23 cellular contexts compared by ENCODE assay signal in the genomic region with DNA sequence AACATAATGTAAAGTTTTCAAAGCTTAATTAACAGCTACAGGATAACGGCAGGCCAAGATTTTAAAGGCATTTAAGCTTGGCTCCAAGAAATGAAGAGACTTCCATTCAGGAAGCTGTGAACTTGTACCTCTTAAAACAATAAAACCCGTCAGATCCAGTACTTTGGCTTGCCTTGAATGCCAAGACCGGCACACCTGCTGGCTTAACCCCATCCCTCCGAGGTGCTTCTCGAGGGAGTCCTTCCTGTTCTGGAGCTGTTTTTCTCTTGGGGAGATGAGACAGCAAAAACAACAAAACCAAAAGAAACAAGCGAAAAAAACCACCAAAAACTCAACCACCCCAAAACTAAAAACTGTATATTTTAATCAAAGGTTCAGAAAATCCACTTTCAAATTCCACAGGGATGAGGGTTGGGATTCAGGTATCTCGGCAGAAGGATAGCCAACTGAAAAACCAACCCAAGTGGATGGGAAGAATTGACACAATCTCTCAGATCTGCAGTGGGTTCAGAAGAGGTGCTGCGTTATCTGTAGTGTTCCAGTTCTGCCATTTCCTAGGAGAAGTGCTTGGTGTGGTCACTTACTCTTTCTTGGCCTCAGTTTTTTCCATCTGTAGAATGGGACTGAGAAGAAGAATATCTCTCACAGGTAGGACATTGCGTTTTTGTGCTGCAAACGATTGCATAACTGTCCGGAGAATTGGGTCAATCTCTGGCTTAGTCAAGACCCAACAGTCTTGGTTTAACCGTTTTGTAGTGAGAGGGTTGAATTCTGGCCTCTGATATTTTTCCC.
DNase-seq lines count a peak whose midpoint lies in the region; ATAC-seq and TF ChIP-seq lines count a peak whose summit lies in the region.
"Had no signal": no experiment of that assay in that cellular context is flagged by ENCODE, and none has a peak within 500 bp of the region (broad histone marks: within the 10 kb centered on the region; RNA-seq: fewer than 3 reads in every experiment).

No MANE protein-coding gene starts in this region.

- H3K4me1 ChIP-seq in Loucy (ENCODE audit: insufficient read depth, low read length, poor library complexity, severe bottlenecking) (peaks cover 15% of the 10 kb centered on the region), esophagus muscularis mucosa (peaks cover 7 to 17% (median 17%) of the 10 kb centered on the region in 4 donors)

- TF ChIP-seq CTCF in Loucy (conservative IDR thresholded peaks at IDR 0.05; ENCODE audit: low read length) (no peak), esophagus muscularis mucosa (IDR thresholded peaks at IDR 0.05) (no peak)

- H3K4me1 Mint-ChIP-seq in activated CD4-positive, alpha-beta T cell treated with anti-CD3 and anti-CD28 coated beads, Interleukin-2, amount 10 ng/mL, durations not matched to agents 24 days and 14 days = peaks cover 15% of the 10 kb centered on the region
- peaks cover 12% of the 10 kb centered on the region for H3K4me1 Mint-ChIP-seq in activated CD4-positive, alpha-beta T cell treated with anti-CD3 and anti-CD28 coated beads for 36 hours
- peaks cover 19% of the 10 kb centered on the region for H3K4me1 Mint-ChIP-seq in activated CD4-positive, alpha-beta memory T cell treated with anti-CD3 and anti-CD28 coated beads, Interleukin-2, amount 10 ng/mL, durations not matched to agents 7 days and 5 days

- TF ChIP-seq EP300 in esophagus muscularis mucosa (IDR thresholded peaks at IDR 0.05) = no peak

- no peaks in the 10 kb centered on the region for H3F3A ChIP-seq in Loucy (ENCODE audit: low read depth)

- H3K9me2 ChIP-seq in Loucy (replicated peaks; ENCODE audit: low read depth, low read length) = no peaks in the 10 kb centered on the region

- no peak overlapping the region for H3K27ac ChIP-seq in esophagus muscularis mucosa (replicated peaks in 1 of 4)
- H3K27ac ChIP-seq: dorsolateral prefrontal cortex, neutrophil had no signal

- H3K36me3 ChIP-seq in Loucy (ENCODE audit: insufficient read depth, low read length) (no peaks in the 10 kb centered on the region), esophagus muscularis mucosa (no peaks in the 10 kb centered on the region)
- H3K36me3 ChIP-seq: neutrophil had no signal

- 57% methylated on average over 12 of the region's 12 CpGs for WGBS in esophagus muscularis mucosa

- no peak for DNase-seq in activated CD4-positive, alpha-beta T cell treated with anti-CD3 and anti-CD28 coated beads, Interleukin-2, amount 10 ng/mL, durations not matched to agents 24 days and 14 days
- DNase-seq in activated CD4-positive, alpha-beta T cell treated with anti-CD3 and anti-CD28 coated beads for 36 hours = no peak
- DNase-seq in esophagus muscularis mucosa (ENCODE audit: extremely low spot score) = peak; percentile 86
- DNase-seq in retina = peak; percentile 11
- DNase-seq in NCI-H2107 (lab: John Stamatoyannopoulos, UW) = no peak
- DNase-seq in activated CD4-positive, alpha-beta memory T cell treated with anti-CD3 and anti-CD28 coated beads, Interleukin-2, amount 10 ng/mL, durations not matched to agents 7 days and 5 days = no peak
- DNase-seq: activated CD8-positive, alpha-beta memory T cell treated with anti-CD3 and anti-CD28 coated beads, Interleukin-2, amount 50 U/mL, for 4 hours; aorta; dorsolateral prefrontal cortex; foreskin fibroblast; hippocampal formation; Kasumi-1; mucosa of descending colon; NCI-H1092; NCI-H2029; NCI-H345; NCI-H774; stimulated activated CD4-positive, alpha-beta T cell treated with anti-CD3 and anti-CD28 coated beads, Interleukin-4, amount 100 ng/mL, for 1 hour; stimulated activated naive CD4-positive, alpha-beta T cell treated with Interleukin-2 at 50 U/mL for 16 hours had no signal

- no peak for ATAC-seq in activated CD4-positive, alpha-beta T cell treated with anti-CD3 and anti-CD28 coated beads for 36 hours
- no peak for ATAC-seq in GM19395 (IDR thresholded peaks at IDR 0.05; ENCODE audit: unreplicated experiment)
- ATAC-seq: mucosa of descending colon, Right ventricle myocardium inferior had no signal

- H3K9me3 Mint-ChIP-seq in activated CD4-positive, alpha-beta T cell treated with anti-CD3 and anti-CD28 coated beads, Interleukin-2, amount 10 ng/mL, durations not matched to agents 24 days and 14 days = no peaks in the 10 kb centered on the region
- no peaks in the 10 kb centered on the region for H3K9me3 Mint-ChIP-seq in activated CD4-positive, alpha-beta T cell treated with anti-CD3 and anti-CD28 coated beads for 36 hours (ENCODE audit: low read depth)
- no peaks in the 10 kb centered on the region for H3K9me3 Mint-ChIP-seq in activated CD4-positive, alpha-beta memory T cell treated with anti-CD3 and anti-CD28 coated beads, Interleukin-2, amount 10 ng/mL, durations not matched to agents 7 days and 5 days

- H3K4me3 ChIP-seq in Loucy (ENCODE audit: low read length, poor library complexity, severe bottlenecking) (no peak overlapping the region), esophagus muscularis mucosa (no peak overlapping the region)
- H3K4me3 ChIP-seq: mucosa of descending colon had no signal

- no peak for TF ChIP-seq POLR2A in esophagus muscularis mucosa (IDR thresholded peaks at IDR 0.05; ENCODE audit: low read depth)

- H2AFZ ChIP-seq in Loucy (ENCODE audit: low read length) = peak overlapping the region; percentile 47; the same call in 1 of the 2 replicates

- POLR2A ChIA-PET in activated CD4-positive, alpha-beta T cell treated with anti-CD3 and anti-CD28 coated beads for 36 hours (lab: Charles Lee) = interaction anchor here (0.7 kb wide), 1 partner anchor 738 kb away, joined by 3 read pairs; no protein-coding TSS in a partner anchor
- POLR2A ChIA-PET in activated CD4-positive, alpha-beta memory T cell treated with anti-CD3 and anti-CD28 coated beads, Interleukin-2, amount 10 ng/mL, durations not matched to agents 7 days and 5 days (lab: Charles Lee) = no interaction called here

- CTCF ChIA-PET in activated CD4-positive, alpha-beta T cell treated with anti-CD3 and anti-CD28 coated beads for 36 hours (lab: Charles Lee) = interaction anchor here (0.6 kb wide), 1 partner anchor 49 kb away, joined by 3 read pairs; no protein-coding TSS in a partner anchor
- CTCF ChIA-PET in activated CD4-positive, alpha-beta memory T cell treated with anti-CD3 and anti-CD28 coated beads, Interleukin-2, amount 10 ng/mL, durations not matched to agents 7 days and 5 days (lab: Charles Lee) = no interaction called here

- H3K36me3 Mint-ChIP-seq in activated CD4-positive, alpha-beta T cell treated with anti-CD3 and anti-CD28 coated beads, Interleukin-2, amount 10 ng/mL, durations not matched to agents 24 days and 14 days (ENCODE audit: low read depth) = no peaks in the 10 kb centered on the region
- no peaks in the 10 kb centered on the region for H3K36me3 Mint-ChIP-seq in activated CD4-positive, alpha-beta T cell treated with anti-CD3 and anti-CD28 coated beads for 36 hours (ENCODE audit: low read depth)
- no peaks in the 10 kb centered on the region for H3K36me3 Mint-ChIP-seq in activated CD4-positive, alpha-beta memory T cell treated with anti-CD3 and anti-CD28 coated beads, Interleukin-2, amount 10 ng/mL, durations not matched to agents 7 days and 5 days (ENCODE audit: low read depth)

- peaks cover 46% of the 10 kb centered on the region for H3K27me3 Mint-ChIP-seq in activated CD4-positive, alpha-beta T cell treated with anti-CD3 and anti-CD28 coated beads, Interleukin-2, amount 10 ng/mL, durations not matched to agents 24 days and 14 days
- H3K27me3 Mint-ChIP-seq in activated CD4-positive, alpha-beta T cell treated with anti-CD3 and anti-CD28 coated beads for 36 hours = peaks cover 9% of the 10 kb centered on the region
- H3K27me3 Mint-ChIP-seq in activated CD4-positive, alpha-beta memory T cell treated with anti-CD3 and anti-CD28 coated beads, Interleukin-2, amount 10 ng/mL, durations not matched to agents 7 days and 5 days = peaks cover 30% of the 10 kb centered on the region

- H3K79me2 ChIP-seq in Loucy (ENCODE audit: insufficient read depth, low read length) = no peaks in the 10 kb centered on the region

- H3K9me3 ChIP-seq in Loucy (ENCODE audit: insufficient read depth, low read depth, low read length) = no peaks in the 10 kb centered on the region
- no peaks in the 10 kb centered on the region for H3K9me3 ChIP-seq in esophagus muscularis mucosa
- H3K9me3 ChIP-seq: mucosa of descending colon, neutrophil had no signal

- H3K27me3 ChIP-seq in Loucy (ENCODE audit: insufficient read depth, low read length, poor library complexity, severe bottlenecking) (peaks cover 14% of the 10 kb centered on the region), esophagus muscularis mucosa (peaks cover 0 to 47% (median 21%) of the 10 kb centered on the region in 4 donors)

- no peaks in the 10 kb centered on the region for H4K20me1 ChIP-seq in Loucy (ENCODE audit: insufficient read depth, low read length, poor library complexity, severe bottlenecking)

- intact Hi-C loops in activated CD4-positive, alpha-beta T cell treated with anti-CD3 and anti-CD28 coated beads, Interleukin-2, amount 10 ng/mL, durations not matched to agents 24 days and 14 days (cut with micrococcal nuclease) = no loop called here
- intact Hi-C loops in activated CD4-positive, alpha-beta T cell treated with anti-CD3 and anti-CD28 coated beads for 36 hours (cut with DNase I, micrococcal nuclease) = no loop called here
- intact Hi-C loops in esophagus muscularis mucosa (cut with DNase I) = no loop called here

- no peak overlapping the region for H3K4me2 ChIP-seq in Loucy (ENCODE audit: low read depth, low read length, poor library complexity, severe bottlenecking)

- H3K9ac ChIP-seq in Loucy (ENCODE audit: low read depth, low read length, poor library complexity, severe bottlenecking) = no peak overlapping the region

- no peak overlapping the region for H3K27ac Mint-ChIP-seq in activated CD4-positive, alpha-beta T cell treated with anti-CD3 and anti-CD28 coated beads, Interleukin-2, amount 10 ng/mL, durations not matched to agents 24 days and 14 days
- H3K27ac Mint-ChIP-seq in activated CD4-positive, alpha-beta T cell treated with anti-CD3 and anti-CD28 coated beads for 36 hours = no peak overlapping the region
- H3K27ac Mint-ChIP-seq in activated CD4-positive, alpha-beta memory T cell treated with anti-CD3 and anti-CD28 coated beads, Interleukin-2, amount 10 ng/mL, durations not matched to agents 7 days and 5 days = no peak overlapping the region

- peak overlapping the region; percentile 23 for H3K4me3 Mint-ChIP-seq in activated CD4-positive, alpha-beta T cell treated with anti-CD3 and anti-CD28 coated beads, Interleukin-2, amount 10 ng/mL, durations not matched to agents 24 days and 14 days
- H3K4me3 Mint-ChIP-seq in activated CD4-positive, alpha-beta T cell treated with anti-CD3 and anti-CD28 coated beads for 36 hours = no peak overlapping the region
- H3K4me3 Mint-ChIP-seq in activated CD4-positive, alpha-beta memory T cell treated with anti-CD3 and anti-CD28 coated beads, Interleukin-2, amount 10 ng/mL, durations not matched to agents 7 days and 5 days = no peak overlapping the region

Comparison
In these comparisons a context has a peak if more than half of its experiments do, and no peak if none do; other contexts are left out.
1. DNase-seq: peak in esophagus muscularis mucosa (single experiment) and retina (single experiment); none in activated CD4-positive, alpha-beta T cell treated with anti-CD3 and anti-CD28 coated beads, Interleukin-2, amount 10 ng/mL, durations not matched to agents 24 days and 14 days (single experiment), activated CD4-positive, alpha-beta T cell treated with anti-CD3 and anti-CD28 coated beads for 36 hours (single experiment), NCI-H2107 (single experiment) and activated CD4-positive, alpha-beta memory T cell treated with anti-CD3 and anti-CD28 coated beads, Interleukin-2, amount 10 ng/mL, durations not matched to agents 7 days and 5 days (single experiment).